Comparison of ENCODE assay signal across 1 cellular context in the genomic region with DNA sequence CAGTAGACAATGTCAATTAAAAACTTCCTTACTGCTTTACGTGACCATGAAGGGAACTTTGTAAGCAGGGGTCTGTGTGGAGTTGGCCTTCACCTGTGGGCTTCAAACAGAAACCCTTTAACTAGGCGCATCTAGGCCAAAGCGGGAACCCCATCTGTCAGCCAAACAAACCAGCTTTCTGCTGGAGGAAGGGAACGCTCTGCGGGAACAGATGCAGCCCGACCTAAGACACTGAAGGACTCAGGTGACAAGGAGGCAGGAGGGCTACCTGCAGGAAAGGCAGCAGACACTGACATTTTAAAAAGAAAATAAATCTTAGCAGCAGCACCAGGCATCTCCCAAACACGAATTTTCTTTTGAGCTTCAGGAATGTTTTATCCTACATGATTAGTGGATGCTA.
TF ChIP-seq lines count a peak whose summit lies in the region.

No MANE protein-coding gene starts in this region.

TF ChIP-seq in GM23338, 12 proteins besides CTCF, POLR2A, EP300 and RAD21 (continued from another document):
- no peak for TF ChIP-seq REST (IDR thresholded peaks at IDR 0.05; ENCODE audit: unreplicated experiment)
- TF ChIP-seq JUNB (IDR thresholded peaks at IDR 0.05; ENCODE audit: unreplicated experiment), result no peak
- no peak for TF ChIP-seq NANOG (IDR thresholded peaks at IDR 0.05; ENCODE audit: borderline replicate concordance)
- TF ChIP-seq EZH2phosphoT487 (IDR thresholded peaks at IDR 0.05; ENCODE audit: unreplicated experiment), result no peak
- no peak for TF ChIP-seq STAT1 (IDR thresholded peaks at IDR 0.05; ENCODE audit: unreplicated experiment)
TF ChIP-seq in GM23338: peak in this region for 0.
